2 cellular contexts compared by ENCODE assay signal in genomic region chr6:3239110-3239830, GRCh38.
TF ChIP-seq lines count a peak whose summit lies in the region.

No MANE protein-coding gene starts in this region.

TF ChIP-seq in HEK293T, 16 proteins besides CTCF, POLR2A, EP300 and RAD21:
- TF ChIP-seq LEF1 (IDR thresholded peaks at IDR 0.05; ENCODE audit: borderline replicate concordance) (no peak), HDGF (IDR thresholded peaks at IDR 0.05; ENCODE audit: borderline replicate concordance) (no peak), ARNT (IDR thresholded peaks at IDR 0.05) (no peak), BHLHE40 (IDR thresholded peaks at IDR 0.05; ENCODE audit: borderline replicate concordance) (no peak), L3MBTL2 (conservative IDR thresholded peaks at IDR 0.05) (no peak), ZNF384 (IDR thresholded peaks at IDR 0.05) (no peak), NFRKB (IDR thresholded peaks at IDR 0.05) (no peak), CTBP1 (IDR thresholded peaks at IDR 0.05; ENCODE audit: borderline replicate concordance) (no peak), TARDBP (IDR thresholded peaks at IDR 0.05) (no peak), FOXK2 (IDR thresholded peaks at IDR 0.05) (no peak), SUZ12 (IDR thresholded peaks at IDR 0.05) (no peak), ELF4 (IDR thresholded peaks at IDR 0.05) (no peak), FOXM1 (IDR thresholded peaks at IDR 0.05; ENCODE audit: borderline replicate concordance) (no peak), PKNOX1 (IDR thresholded peaks at IDR 0.05) (no peak), FOXA1 (IDR thresholded peaks at IDR 0.05) (no peak), SP1 (IDR thresholded peaks at IDR 0.05) (no peak)
TF ChIP-seq in HEK293T: peak in this region for 0.

TF ChIP-seq in K562, 482 proteins besides CTCF, POLR2A, EP300 and RAD21:
- TF ChIP-seq NFE2L1 (tag; IDR thresholded peaks at IDR 0.05; ENCODE audit: borderline replicate concordance, low read depth) (no peak), SMC3 (conservative IDR thresholded peaks at IDR 0.05; ENCODE audit: insufficient read depth, low read depth, low read length) (0 out of 2 replicates have a peak, but pooled peaks have one; percentile 34)
